In genomic region chr5:136666970-136667620, GRCh38 we compare ENCODE assay signal across 1 cellular context.
TF ChIP-seq lines count a peak whose summit lies in the region.

No MANE protein-coding gene starts in this region.

TF ChIP-seq in H1, 55 proteins besides CTCF, POLR2A, EP300 and RAD21 (continued from another document):
- TF ChIP-seq CHD7 (IDR thresholded peaks at IDR 0.05; ENCODE audit: insufficient replicate concordance, low read length) (no peak), TAF1 (IDR thresholded peaks at IDR 0.05; ENCODE audit: low read depth, low read length) (no peak), MAX (IDR thresholded peaks at IDR 0.05) (no peak), GABPA (IDR thresholded peaks at IDR 0.05; ENCODE audit: borderline replicate concordance, insufficient read depth, low read length) (no peak), JUN (IDR thresholded peaks at IDR 0.05; ENCODE audit: low read depth, low read length) (no peak), SRF (IDR thresholded peaks at IDR 0.05; ENCODE audit: low read depth, low read length) (no peak), BACH1 (IDR thresholded peaks at IDR 0.05; ENCODE audit: low read length) (no peak), CTBP2 (IDR thresholded peaks at IDR 0.05; ENCODE audit: borderline replicate concordance, insufficient read depth, insufficient read length, low read length) (no peak)
TF ChIP-seq in H1: peak in this region for 0.
